ENCODE assay signal across 4 cellular contexts in the genomic region with DNA sequence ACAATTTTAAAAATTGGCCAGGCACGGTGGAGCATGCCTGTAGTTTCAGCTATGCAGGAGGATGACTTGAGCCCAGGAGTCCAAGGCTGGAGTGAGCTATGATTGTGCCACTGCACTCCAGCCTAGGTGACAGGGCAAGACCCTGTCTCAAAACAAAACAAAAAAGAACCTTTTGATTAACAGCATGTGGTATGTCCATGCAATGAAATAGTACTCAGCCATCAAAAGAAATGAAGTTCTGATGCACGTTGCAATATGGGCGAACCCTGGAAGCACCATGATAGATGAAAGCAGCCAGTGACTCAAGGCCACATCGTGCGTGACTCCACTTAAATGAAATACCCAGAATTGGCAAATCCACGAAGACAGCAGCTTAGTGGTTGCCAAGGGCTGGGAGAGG.
A peak's percentile ranks its signal among the peaks of the same experiment; 100 is the strongest.
TF ChIP-seq lines count a peak whose summit lies in the region.

No MANE protein-coding gene starts in this region.

TF ChIP-seq in SK-N-SH treated with all-trans-retinoic acid at 6 μM for 48 hours, 23 proteins besides CTCF, POLR2A, EP300 and RAD21:
- TF ChIP-seq ZNF565 (CRISPR knock-in tag; conservative IDR thresholded peaks at IDR 0.05; ENCODE audit: low read depth) (no peak), ZNF8 (CRISPR knock-in tag; IDR thresholded peaks at IDR 0.05) (peak; percentile 86)

TF ChIP-seq in SK-N-SH, 30 proteins besides CTCF, POLR2A, EP300 and RAD21 (continues in another document):
- no peak for TF ChIP-seq SIN3A (IDR thresholded peaks at IDR 0.05; ENCODE audit: borderline replicate concordance, low read depth, low read length)
- no peak for TF ChIP-seq TAF1 (IDR thresholded peaks at IDR 0.05; ENCODE audit: borderline replicate concordance, low read depth, low read length)
- TF ChIP-seq, protein P1, sequence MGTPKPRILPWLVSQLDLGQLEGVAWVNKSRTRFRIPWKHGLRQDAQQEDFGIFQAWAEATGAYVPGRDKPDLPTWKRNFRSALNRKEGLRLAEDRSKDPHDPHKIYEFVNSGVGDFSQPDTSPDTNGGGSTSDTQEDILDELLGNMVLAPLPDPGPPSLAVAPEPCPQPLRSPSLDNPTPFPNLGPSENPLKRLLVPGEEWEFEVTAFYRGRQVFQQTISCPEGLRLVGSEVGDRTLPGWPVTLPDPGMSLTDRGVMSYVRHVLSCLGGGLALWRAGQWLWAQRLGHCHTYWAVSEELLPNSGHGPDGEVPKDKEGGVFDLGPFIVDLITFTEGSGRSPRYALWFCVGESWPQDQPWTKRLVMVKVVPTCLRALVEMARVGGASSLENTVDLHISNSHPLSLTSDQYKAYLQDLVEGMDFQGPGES (IDR thresholded peaks at IDR 0.05; ENCODE audit: low read depth, low read length) = no peak
- TF ChIP-seq, protein P2, sequence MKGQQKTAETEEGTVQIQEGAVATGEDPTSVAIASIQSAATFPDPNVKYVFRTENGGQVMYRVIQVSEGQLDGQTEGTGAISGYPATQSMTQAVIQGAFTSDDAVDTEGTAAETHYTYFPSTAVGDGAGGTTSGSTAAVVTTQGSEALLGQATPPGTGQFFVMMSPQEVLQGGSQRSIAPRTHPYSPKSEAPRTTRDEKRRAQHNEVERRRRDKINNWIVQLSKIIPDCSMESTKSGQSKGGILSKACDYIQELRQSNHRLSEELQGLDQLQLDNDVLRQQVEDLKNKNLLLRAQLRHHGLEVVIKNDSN (IDR thresholded peaks at IDR 0.05; ENCODE audit: borderline replicate concordance, low read depth) = no peak
- TF ChIP-seq FOXJ3 (CRISPR knock-in tag; IDR thresholded peaks at IDR 0.05) = no peak
- no peak for TF ChIP-seq NFIC (IDR thresholded peaks at IDR 0.05; ENCODE audit: borderline replicate concordance)
- TF ChIP-seq GATA2 (CRISPR knock-in tag; IDR thresholded peaks at IDR 0.05) = no peak
- TF ChIP-seq FOSL2 (IDR thresholded peaks at IDR 0.05; ENCODE audit: borderline replicate concordance, low read depth) = no peak
- TF ChIP-seq TCF12 (IDR thresholded peaks at IDR 0.05) = no peak
- no peak for TF ChIP-seq RCOR1 (IDR thresholded peaks at IDR 0.05; ENCODE audit: low read length)
- no peak for TF ChIP-seq RFX5 (IDR thresholded peaks at IDR 0.05; ENCODE audit: low read length)
- TF ChIP-seq, protein P3, sequence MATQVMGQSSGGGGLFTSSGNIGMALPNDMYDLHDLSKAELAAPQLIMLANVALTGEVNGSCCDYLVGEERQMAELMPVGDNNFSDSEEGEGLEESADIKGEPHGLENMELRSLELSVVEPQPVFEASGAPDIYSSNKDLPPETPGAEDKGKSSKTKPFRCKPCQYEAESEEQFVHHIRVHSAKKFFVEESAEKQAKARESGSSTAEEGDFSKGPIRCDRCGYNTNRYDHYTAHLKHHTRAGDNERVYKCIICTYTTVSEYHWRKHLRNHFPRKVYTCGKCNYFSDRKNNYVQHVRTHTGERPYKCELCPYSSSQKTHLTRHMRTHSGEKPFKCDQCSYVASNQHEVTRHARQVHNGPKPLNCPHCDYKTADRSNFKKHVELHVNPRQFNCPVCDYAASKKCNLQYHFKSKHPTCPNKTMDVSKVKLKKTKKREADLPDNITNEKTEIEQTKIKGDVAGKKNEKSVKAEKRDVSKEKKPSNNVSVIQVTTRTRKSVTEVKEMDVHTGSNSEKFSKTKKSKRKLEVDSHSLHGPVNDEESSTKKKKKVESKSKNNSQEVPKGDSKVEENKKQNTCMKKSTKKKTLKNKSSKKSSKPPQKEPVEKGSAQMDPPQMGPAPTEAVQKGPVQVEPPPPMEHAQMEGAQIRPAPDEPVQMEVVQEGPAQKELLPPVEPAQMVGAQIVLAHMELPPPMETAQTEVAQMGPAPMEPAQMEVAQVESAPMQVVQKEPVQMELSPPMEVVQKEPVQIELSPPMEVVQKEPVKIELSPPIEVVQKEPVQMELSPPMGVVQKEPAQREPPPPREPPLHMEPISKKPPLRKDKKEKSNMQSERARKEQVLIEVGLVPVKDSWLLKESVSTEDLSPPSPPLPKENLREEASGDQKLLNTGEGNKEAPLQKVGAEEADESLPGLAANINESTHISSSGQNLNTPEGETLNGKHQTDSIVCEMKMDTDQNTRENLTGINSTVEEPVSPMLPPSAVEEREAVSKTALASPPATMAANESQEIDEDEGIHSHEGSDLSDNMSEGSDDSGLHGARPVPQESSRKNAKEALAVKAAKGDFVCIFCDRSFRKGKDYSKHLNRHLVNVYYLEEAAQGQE (IDR thresholded peaks at IDR 0.05; ENCODE audit: low read depth, low read length) = no peak

TF ChIP-seq in HEK293, 187 proteins besides CTCF, POLR2A, EP300 and RAD21:
- TF ChIP-seq GLI2 (tag by site-specific recombination; IDR thresholded peaks at IDR 0.05; ENCODE audit: borderline replicate concordance, low read depth) (no peak), ZNF146 (tag by site-specific recombination; IDR thresholded peaks at IDR 0.05) (peak; percentile 68; the same call in 1 of the 2 replicates), ZNF549 (tag by site-specific recombination; IDR thresholded peaks at IDR 0.05) (no peak), ZNF121 (tag by site-specific recombination; IDR thresholded peaks at IDR 0.05) (no peak), KLF16 (tag by site-specific recombination; IDR thresholded peaks at IDR 0.05) (no peak), BCL11A (tag by site-specific recombination; IDR thresholded peaks at IDR 0.05; ENCODE audit: low read depth) (no peak), MYNN (tag by site-specific recombination; IDR thresholded peaks at IDR 0.05; ENCODE audit: borderline replicate concordance) (no peak)

TF ChIP-seq in K562, 482 proteins besides CTCF, POLR2A, EP300 and RAD21:
- TF ChIP-seq SLC30A9 (CRISPR knock-in tag; IDR thresholded peaks at IDR 0.05) (no peak), ZNF146 (CRISPR knock-in tag; IDR thresholded peaks at IDR 0.05; ENCODE audit: unreplicated experiment) (peak; percentile 71)
